17 cellular contexts compared by ENCODE assay signal in the genomic region with DNA sequence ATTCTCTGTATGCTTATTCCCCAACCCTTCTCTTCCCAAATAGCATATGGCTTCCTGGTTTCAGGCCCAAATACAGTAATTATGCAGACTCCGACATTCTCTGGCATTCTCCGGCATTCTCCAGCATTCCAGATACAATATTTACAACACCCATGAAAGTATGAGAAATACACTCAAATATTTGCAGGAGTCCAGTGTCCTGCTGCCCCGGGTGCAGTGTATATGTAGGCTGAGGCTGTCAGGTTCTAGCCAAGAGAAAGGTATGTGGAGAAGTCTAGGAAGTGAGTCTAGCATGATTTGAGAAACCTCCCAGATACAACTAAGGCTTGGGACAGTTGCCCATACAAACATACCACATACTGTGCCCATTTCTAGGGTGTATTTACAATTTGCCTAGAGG.
A peak's percentile ranks its signal among the peaks of the same experiment; 100 is the strongest.
DNase-seq lines count a peak whose midpoint lies in the region; ATAC-seq and TF ChIP-seq lines count a peak whose summit lies in the region.
"Had no signal": no experiment of that assay in that cellular context is flagged by ENCODE, and none has a peak within 500 bp of the region (broad histone marks: within the 10 kb centered on the region; RNA-seq: fewer than 3 reads in every experiment).

No MANE protein-coding gene starts in this region.

- H3K36me3 Mint-ChIP-seq in CD8-positive, alpha-beta T cell, result no peaks in the 10 kb centered on the region
- no peaks in the 10 kb centered on the region for H3K36me3 Mint-ChIP-seq in naive thymus-derived CD8-positive, alpha-beta T cell
- H3K36me3 Mint-ChIP-seq: naive B cell had no signal

- intact Hi-C loops in CD8-positive, alpha-beta T cell (cut with DNase I, micrococcal nuclease), result no loop called here

- 9 to 10% methylated on average over 3 of the region's 3 CpGs for WGBS in GM23248 (ENCODE audit: low coverage in 1 of 2, low lambda C conversion rate in 2 of 2, missing lambda C conversion rate in 2 of 2), 2 experiments
- 80% methylated on average over 1 of the region's 3 CpGs for WGBS in mesenchymal stem cell
- no CpG with 5 or more reads among the region's 3 CpGs for WGBS in neuronal stem cell (ENCODE audit: extremely low coverage in 2 of 2, insufficient read length in 2 of 2, insufficient replicate concordance in 1 of 2), 2 donors

- no peak for ATAC-seq in CD8-positive, alpha-beta T cell
- no peak for ATAC-seq in naive thymus-derived CD8-positive, alpha-beta T cell

- TF ChIP-seq CTCF in AG04449 (IDR thresholded peaks at IDR 0.05; ENCODE audit: insufficient read depth, low read length, missing control alignments), result no peak
- TF ChIP-seq CTCF in astrocyte of the spinal cord (IDR thresholded peaks at IDR 0.05; ENCODE audit: low read depth, low read length), result no peak
- TF ChIP-seq CTCF in CD8-positive, alpha-beta T cell (IDR thresholded peaks at IDR 0.05), result no peak

- H3K4me1 Mint-ChIP-seq in CD8-positive, alpha-beta T cell (ENCODE audit: low read depth), result no peaks in the 10 kb centered on the region
- no peaks in the 10 kb centered on the region for H3K4me1 Mint-ChIP-seq in naive thymus-derived CD8-positive, alpha-beta T cell
- H3K4me1 Mint-ChIP-seq: naive B cell had no signal

- peaks cover 25% of the 10 kb centered on the region for H3K4me1 ChIP-seq in GM23248 (ENCODE audit: insufficient read depth)
- no peaks in the 10 kb centered on the region for H3K4me1 ChIP-seq in mesenchymal stem cell (ENCODE audit: control insufficient read depth, insufficient read depth, low read depth, low read length)
- H3K4me1 ChIP-seq in neuronal stem cell (ENCODE audit: control insufficient read depth in 2 of 2, insufficient read depth in 1 of 2, low read depth in 1 of 2, low read length in 2 of 2), result peaks cover 8 to 16% of the 10 kb centered on the region in 2 donors
- no peaks in the 10 kb centered on the region for H3K4me1 ChIP-seq in CD8-positive, alpha-beta T cell (ENCODE audit: insufficient read depth, low read length)

- no peaks in the 10 kb centered on the region for H4K20me1 ChIP-seq in GM23248 (ENCODE audit: insufficient read depth)

- no peaks in the 10 kb centered on the region for H3K79me2 ChIP-seq in GM23248 (ENCODE audit: insufficient read depth)

- no peak overlapping the region for H3K18ac ChIP-seq in mesenchymal stem cell (ENCODE audit: low read depth in 1 of 2, low read length in 2 of 2)
- H3K18ac ChIP-seq in neuronal stem cell (ENCODE audit: low read length), result no peak overlapping the region

- H3K23ac ChIP-seq in mesenchymal stem cell (ENCODE audit: low read length in 2 of 2), result no peak overlapping the region
- H3K23ac ChIP-seq in neuronal stem cell (ENCODE audit: low read depth, low read length, poor library complexity), result no peak overlapping the region

- H2BK120ac ChIP-seq in mesenchymal stem cell (ENCODE audit: low read depth, low read length) (no peak overlapping the region), neuronal stem cell (ENCODE audit: low read depth, low read length) (no peak overlapping the region)

- H3K4me2 ChIP-seq in GM23248 (ENCODE audit: unreplicated experiment) (peak overlapping the region; percentile 36), mesenchymal stem cell (ENCODE audit: low read length, poor library complexity, severe bottlenecking) (no peak overlapping the region), neuronal stem cell (ENCODE audit: insufficient read depth, low read length, poor library complexity, severe bottlenecking) (no peak overlapping the region)
- H3K4me2 ChIP-seq: PC-9 had no signal

- no peak overlapping the region for H2BK15ac ChIP-seq in mesenchymal stem cell (ENCODE audit: low read depth, poor library complexity, severe bottlenecking)
- H2BK15ac ChIP-seq in neuronal stem cell (ENCODE audit: low read length), result no peak overlapping the region

- H2AK5ac ChIP-seq in mesenchymal stem cell (ENCODE audit: low read length, severe bottlenecking), result no peak overlapping the region
- no peak overlapping the region for H2AK5ac ChIP-seq in neuronal stem cell (ENCODE audit: low read depth, low read length)

- in situ Hi-C loops in GM23248 (cut with MboI), result no loop called here
- in situ Hi-C loops in astrocyte of the spinal cord (cut with HindIII; ENCODE audit: low sequenced_read_pairs), result no loop called here

- POLR2A ChIA-PET in AG04449 (lab: Yijun Ruan, JAX), result no interaction called here
- POLR2A ChIA-PET in CD8-positive, alpha-beta T cell (lab: Charles Lee), result no interaction called here
- POLR2A ChIA-PET in naive thymus-derived CD8-positive, alpha-beta T cell (lab: Charles Lee), result no interaction called here

- H4K91ac ChIP-seq in mesenchymal stem cell (ENCODE audit: low read length) (no peak overlapping the region), neuronal stem cell (ENCODE audit: low read depth, low read length, poor library complexity) (no peak overlapping the region)

- DNase-seq in AG04449 (ENCODE audit: low read depth, low spot score), result peak; percentile 80
- DNase-seq in GM23248, result peak; percentile 45
- peak; percentile 75 for DNase-seq in astrocyte of the spinal cord (ENCODE audit: low read depth, low spot score)
- no peak for DNase-seq in mesenchymal stem cell
- DNase-seq in NOMO-1 (lab: John Stamatoyannopoulos, UW; ENCODE audit: unreplicated experiment in 2 of 2), result no peak
- no peak for DNase-seq in neuronal stem cell (ENCODE audit: low spot score)
- no peak for DNase-seq in CD8-positive, alpha-beta T cell
- no peak for DNase-seq in naive thymus-derived CD8-positive, alpha-beta T cell
- DNase-seq: activated CD8-positive, alpha-beta memory T cell treated with anti-CD3 and anti-CD28 coated beads for 24 hours; anterior cingulate cortex; Calu3; esophagus squamous epithelium; naive B cell; NCI-H1436 treated with DMSO at 0.1 percent for 48 hours; NCI-H524 treated with DMSO at 0.1 percent for 48 hours; PC-9 had no signal

- H3K27ac ChIP-seq in GM23248 (no peak overlapping the region), mesenchymal stem cell (ENCODE audit: low read length, poor library complexity, severe bottlenecking) (peak overlapping the region; percentile 37), neuronal stem cell (replicated peaks; ENCODE audit: low read length) (no peak overlapping the region)
- H3K27ac ChIP-seq in CD8-positive, alpha-beta T cell (ENCODE audit: low read depth, low read length), result no peak overlapping the region
- H3K27ac ChIP-seq: esophagus squamous epithelium, PC-9 had no signal

- no peak overlapping the region for H2BK5ac ChIP-seq in mesenchymal stem cell (ENCODE audit: low read depth, low read length, poor library complexity, severe bottlenecking)
- H2BK5ac ChIP-seq in neuronal stem cell (ENCODE audit: low read length), result no peak overlapping the region

- H3K14ac ChIP-seq in mesenchymal stem cell (ENCODE audit: low read length in 2 of 2), result no peak overlapping the region
- H3K14ac ChIP-seq in neuronal stem cell (ENCODE audit: low read length), result no peak overlapping the region

- no peak overlapping the region for H3K9ac ChIP-seq in GM23248
- no peak overlapping the region for H3K9ac ChIP-seq in mesenchymal stem cell (ENCODE audit: low read length)
- H3K9ac ChIP-seq in neuronal stem cell (ENCODE audit: low read depth, low read length, poor library complexity), result no peak overlapping the region

- H3K4me3 ChIP-seq in AG04449 (ENCODE audit: low read depth, low read length) (no peak overlapping the region), GM23248 (no peak overlapping the region), astrocyte of the spinal cord (ENCODE audit: low read depth, low read length) (no peak overlapping the region), mesenchymal stem cell (ENCODE audit: insufficient read depth in 1 of 2, low read depth in 1 of 2, low read length in 2 of 2) (no peak overlapping the region), neuronal stem cell (ENCODE audit: low read length in 2 of 2) (no peak overlapping the region)
- H3K4me3 ChIP-seq in CD8-positive, alpha-beta T cell (ENCODE audit: low read depth, low read length), result no peak overlapping the region
- H3K4me3 ChIP-seq: esophagus squamous epithelium, PC-9 had no signal

- peaks cover 1% of the 10 kb centered on the region for H3K79me1 ChIP-seq in mesenchymal stem cell (replicated peaks; ENCODE audit: low read length, poor library complexity, severe bottlenecking)
- H3K79me1 ChIP-seq in neuronal stem cell (ENCODE audit: low read depth, low read length), result no peaks in the 10 kb centered on the region

- no peak overlapping the region for H3K27ac Mint-ChIP-seq in CD8-positive, alpha-beta T cell
- no peak overlapping the region for H3K27ac Mint-ChIP-seq in naive thymus-derived CD8-positive, alpha-beta T cell
- H3K27ac Mint-ChIP-seq: activated T-helper 2 cell treated with anti-CD3 and anti-CD28 coated beads, Interferon-gamma antibody, Interleukin-2, Interleukin-4, amounts not matched to agents 10 μg/mL and 5 μg/mL and 100 μg/mL, durations not matched to agents 14 hours and 24 hours and 36 hours; naive B cell had no signal

- H3K9me2 ChIP-seq in GM23248 (ENCODE audit: insufficient read depth), result no peaks in the 10 kb centered on the region

- H3K9me3 ChIP-seq in GM23248 (ENCODE audit: low read depth), result no peaks in the 10 kb centered on the region
- H3K9me3 ChIP-seq in mesenchymal stem cell (ENCODE audit: control insufficient read depth, low read length), result no peaks in the 10 kb centered on the region
- no peaks in the 10 kb centered on the region for H3K9me3 ChIP-seq in neuronal stem cell (replicated peaks in 1 of 2; ENCODE audit: control insufficient read depth in 2 of 2, insufficient read depth in 1 of 2, low read depth in 1 of 2, low read length in 2 of 2)
- no peaks in the 10 kb centered on the region for H3K9me3 ChIP-seq in CD8-positive, alpha-beta T cell (ENCODE audit: low read length)
- H3K9me3 ChIP-seq: esophagus squamous epithelium had no signal

- H3K4me3 Mint-ChIP-seq in CD8-positive, alpha-beta T cell, result no peak overlapping the region
- no peak overlapping the region for H3K4me3 Mint-ChIP-seq in naive thymus-derived CD8-positive, alpha-beta T cell
- H3K4me3 Mint-ChIP-seq: naive B cell had no signal

- H3K4ac ChIP-seq in mesenchymal stem cell (ENCODE audit: low read depth in 1 of 2, low read length in 2 of 2) (no peak overlapping the region), neuronal stem cell (ENCODE audit: low read length) (no peak overlapping the region)

- H3K9me3 Mint-ChIP-seq in CD8-positive, alpha-beta T cell, result no peaks in the 10 kb centered on the region
- H3K9me3 Mint-ChIP-seq in naive thymus-derived CD8-positive, alpha-beta T cell, result peaks cover 0 to 14% (median 2%) of the 10 kb centered on the region in 9 donors
- H3K9me3 Mint-ChIP-seq: activated T-helper 2 cell treated with anti-CD3 and anti-CD28 coated beads, Interferon-gamma antibody, Interleukin-2, Interleukin-4, amounts not matched to agents 10 μg/mL and 5 μg/mL and 100 μg/mL, durations not matched to agents 14 hours and 24 hours and 36 hours had no signal

- H2BK12ac ChIP-seq in mesenchymal stem cell (ENCODE audit: low read length in 2 of 2) (no peak overlapping the region), neuronal stem cell (ENCODE audit: low read length) (no peak overlapping the region)

- peaks cover 18% of the 10 kb centered on the region; the same call in 1 of the 2 replicates for H3F3A ChIP-seq in GM23248 (ENCODE audit: insufficient read depth)

- peak overlapping the region; percentile 54 for H2AFZ ChIP-seq in GM23248
- no peak overlapping the region for H2AFZ ChIP-seq in mesenchymal stem cell (ENCODE audit: low read depth, low read length)
- H2AFZ ChIP-seq in neuronal stem cell (ENCODE audit: low read length), result no peak overlapping the region
- H2AFZ ChIP-seq: PC-9 had no signal

- H4K8ac ChIP-seq in mesenchymal stem cell (ENCODE audit: low read length) (no peak overlapping the region), neuronal stem cell (ENCODE audit: low read depth, low read length) (no peak overlapping the region)

- H3K27me3 ChIP-seq in GM23248 (replicated peaks; ENCODE audit: insufficient read depth) (no peaks in the 10 kb centered on the region), mesenchymal stem cell (ENCODE audit: control insufficient read depth in 1 of 2, insufficient read depth in 1 of 2, low read length in 2 of 2) (no peaks in the 10 kb centered on the region), neuronal stem cell (ENCODE audit: control insufficient read depth in 3 of 3, insufficient read depth in 3 of 3, low read depth in 1 of 3, low read length in 3 of 3) (no peaks in the 10 kb centered on the region)
- H3K27me3 ChIP-seq in CD8-positive, alpha-beta T cell (ENCODE audit: insufficient read depth, low read length), result no peaks in the 10 kb centered on the region
- H3K27me3 ChIP-seq: esophagus squamous epithelium had no signal

- H3K36me3 ChIP-seq in GM23248 (ENCODE audit: low read depth) (no peaks in the 10 kb centered on the region), mesenchymal stem cell (ENCODE audit: control insufficient read depth in 1 of 2, insufficient read depth in 2 of 2, low read depth in 1 of 2, low read length in 2 of 2) (no peaks in the 10 kb centered on the region), neuronal stem cell (replicated peaks in 1 of 2; ENCODE audit: control insufficient read depth in 2 of 2, insufficient read depth in 2 of 2, low read length in 2 of 2) (no peaks in the 10 kb centered on the region)
- no peaks in the 10 kb centered on the region for H3K36me3 ChIP-seq in CD8-positive, alpha-beta T cell (ENCODE audit: insufficient read depth, low read length)
- H3K36me3 ChIP-seq: esophagus squamous epithelium had no signal

- CTCF ChIA-PET in AG04449 (lab: Yijun Ruan, JAX), result interaction anchor here (1.0 kb wide), 1 partner anchor 11 kb away, joined by 3 read pairs; no protein-coding TSS in a partner anchor
- CTCF ChIA-PET in CD8-positive, alpha-beta T cell (lab: Charles Lee), result no interaction called here

- no peaks in the 10 kb centered on the region for H3K27me3 Mint-ChIP-seq in CD8-positive, alpha-beta T cell (ENCODE audit: low read depth)
- H3K27me3 Mint-ChIP-seq in naive thymus-derived CD8-positive, alpha-beta T cell, result no peaks in the 10 kb centered on the region
- H3K27me3 Mint-ChIP-seq: naive B cell had no signal

Comparison
In these comparisons a context has a peak if more than half of its experiments do, and no peak if none do; other contexts are left out.
1. DNase-seq: peak in AG04449 (single experiment), GM23248 (single experiment) and astrocyte of the spinal cord (single experiment); none in mesenchymal stem cell (single experiment), NOMO-1 (0 of 2), neuronal stem cell (single experiment), CD8-positive, alpha-beta T cell (0 of 7) and naive thymus-derived CD8-positive, alpha-beta T cell (0 of 10).